ENCODE assay signal across 8 cellular contexts in genomic region chr18:25832008-25832604, GRCh38.
DNase-seq lines count a peak whose midpoint lies in the region; ATAC-seq, FAIRE-seq and TF ChIP-seq lines count a peak whose summit lies in the region.

No MANE protein-coding gene starts in this region.

- 39 to 60% methylated on average over 3 of the region's 3 CpGs for WGBS in testis, 2 donors

- no peak for TF ChIP-seq POLR2A in testis (IDR thresholded peaks at IDR 0.05)

- peak; percentile 66 for FAIRE-seq in bronchial epithelial cell (lab: Jason Lieb, UNC)

- TF ChIP-seq CTCF in bronchial epithelial cell (IDR thresholded peaks at IDR 0.05; ENCODE audit: insufficient read depth, low read length, severe bottlenecking) (peak; percentile 66), testis (IDR thresholded peaks at IDR 0.05) (peak in 1 of 3 experiments; percentile 60)

- no peaks in the 10 kb centered on the region for H3K27me3 ChIP-seq in bronchial epithelial cell (ENCODE audit: control insufficient read depth, insufficient read depth, low read length)
- no peaks in the 10 kb centered on the region for H3K27me3 ChIP-seq in testis

- no peak overlapping the region for H3K27ac ChIP-seq in testis

- peak; percentile 34 for DNase-seq in 8988T
- DNase-seq in GM03348 (ENCODE audit: low spot score): peak; percentile 82
- DNase-seq in NCI-H446 treated with DMSO at 0.1 percent for 48 hours (lab: John Stamatoyannopoulos, UW): peak; percentile 29
- peak; percentile 3 for DNase-seq in bronchial epithelial cell (ENCODE audit: low read depth)
- DNase-seq in kidney glomerular epithelial cell (lab: John Stamatoyannopoulos, UW): peak; percentile 29
- peak; percentile 75 for DNase-seq in testis
- DNase-seq in SIG-M5 treated with dmso at 0.1 percent for 504 hours (lab: John Stamatoyannopoulos, UW; ENCODE audit: unreplicated experiment): no peak

- peak; percentile 78 for ATAC-seq in HG02642 (IDR thresholded peaks at IDR 0.05; ENCODE audit: poor library complexity, unreplicated experiment)

- no peaks in the 10 kb centered on the region for H3K4me1 ChIP-seq in testis

- H3K4me3 ChIP-seq in bronchial epithelial cell (ENCODE audit: low read depth, low read length) (no peak overlapping the region), testis (no peak overlapping the region)

- intact Hi-C loops in testis (cut with DNase I; ENCODE audit: low total_unique reads): no loop called here

- no peaks in the 10 kb centered on the region for H3K9me3 ChIP-seq in testis

- H3K36me3 ChIP-seq in bronchial epithelial cell (ENCODE audit: control insufficient read depth, insufficient read depth, low read length) (no peaks in the 10 kb centered on the region), testis (ENCODE audit: low read depth, missing control alignments) (no peaks in the 10 kb centered on the region)
